ENCODE assay signal across 17 cellular contexts in the genomic region with DNA sequence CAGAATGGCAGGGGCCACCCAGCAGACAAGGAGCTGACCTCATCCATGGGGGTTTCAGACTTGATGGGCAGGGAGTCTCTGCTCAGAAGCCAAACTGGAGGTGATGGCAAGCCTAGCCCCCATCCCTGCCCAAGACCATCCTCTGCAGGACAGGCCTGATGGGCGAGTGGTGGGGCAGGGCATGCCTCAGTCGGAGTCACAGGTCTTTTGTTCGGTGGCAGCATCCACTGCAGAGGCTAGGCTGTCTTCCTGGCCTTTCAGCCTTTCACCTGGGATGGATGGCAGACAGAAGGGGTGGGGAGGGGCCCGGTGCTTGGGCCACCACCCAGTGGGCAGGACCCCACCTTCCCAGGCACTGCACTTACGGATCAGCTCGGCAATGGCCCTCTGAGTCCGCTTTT. TPM values are rescaled to one million over a fixed set of nuclear protein-coding genes. Genes with fewer than 3 reads are reported as not detected.
"Had no signal": no experiment of that assay in that cellular context is flagged by ENCODE, and none has a peak within 500 bp of the region (broad histone marks: within the 10 kb centered on the region; RNA-seq: fewer than 3 reads in every experiment).

No MANE protein-coding gene starts in this region.

- DNase-seq: activated CD4-positive, alpha-beta memory T cell treated with anti-CD3 and anti-CD28 coated beads, Interleukin-2, amount 10 ng/mL, durations not matched to agents 7 days and 5 days; activated CD4-positive, alpha-beta T cell treated with anti-CD3 and anti-CD28 coated beads for 48 hours; activated CD4-positive, CD25-positive, alpha-beta regulatory T cell; activated CD8-positive, alpha-beta memory T cell treated with anti-CD3 and anti-CD28 coated beads, Interleukin-2, amount 10 ng/mL, durations not matched to agents 7 days and 5 days; erythroblast; foreskin melanocyte; kidney glomerular epithelial cell; mesenchymal stem cell; stimulated activated naive CD4-positive, alpha-beta T cell treated with Interleukin-2 at 50 U/mL for 16 hours; T1000 had no signal

- ATAC-seq: activated CD8-positive, alpha-beta memory T cell treated with anti-CD3 and anti-CD28 coated beads, Interleukin-2, amount 10 ng/mL, durations not matched to agents 7 days and 5 days; naive thymus-derived CD8-positive, alpha-beta T cell had no signal

- H3K27me3 ChIP-seq: cardiac muscle cell, dorsolateral prefrontal cortex, tibial nerve had no signal

- H3K4me3 ChIP-seq: cardiac muscle cell, dorsolateral prefrontal cortex, left ventricle myocardium inferior, tibial nerve had no signal

- H3K9ac ChIP-seq: parathyroid adenoma had no signal

- H3K27ac ChIP-seq: cardiac muscle cell, dorsolateral prefrontal cortex, left ventricle myocardium inferior, parathyroid adenoma, tibial nerve had no signal

- H3K9me3 ChIP-seq: tibial nerve had no signal

- H2AFZ ChIP-seq: parathyroid adenoma had no signal

RNA-seq across cellular contexts. Expression of a gene that starts 44.4 kb away (rescaled TPM):
- total RNA-seq: activated CD4-positive, alpha-beta memory T cell treated with anti-CD3 and anti-CD28 coated beads, Interleukin-2, amount 10 ng/mL, durations not matched to agents 7 days and 5 days; activated CD8-positive, alpha-beta memory T cell treated with anti-CD3 and anti-CD28 coated beads, Interleukin-2, amount 10 ng/mL, durations not matched to agents 7 days and 5 days; naive thymus-derived CD8-positive, alpha-beta T cell; T-helper 1 cell treated with Interleukin-12 subunit alpha and Interleukin-12 subunit beta and Interleukin-4 antibody, amounts not matched to agents 30 ng/mL and 1 ng/mL, for 36 hours had no signal
- polyA plus RNA-seq: naive thymus-derived CD8-positive, alpha-beta T cell had no signal

RNA-seq across cellular contexts. Expression of a gene that starts 58.6 kb away (rescaled TPM):
- total RNA-seq: activated CD4-positive, alpha-beta memory T cell treated with anti-CD3 and anti-CD28 coated beads, Interleukin-2, amount 10 ng/mL, durations not matched to agents 7 days and 5 days; activated CD8-positive, alpha-beta memory T cell treated with anti-CD3 and anti-CD28 coated beads, Interleukin-2, amount 10 ng/mL, durations not matched to agents 7 days and 5 days; naive thymus-derived CD8-positive, alpha-beta T cell; T-helper 1 cell treated with Interleukin-12 subunit alpha and Interleukin-12 subunit beta and Interleukin-4 antibody, amounts not matched to agents 30 ng/mL and 1 ng/mL, for 36 hours had no signal
- polyA plus RNA-seq: naive thymus-derived CD8-positive, alpha-beta T cell had no signal
